In genomic region chr21:36297555-36297937, GRCh38 we compare ENCODE assay signal across 10 cellular contexts. TPM values are rescaled to one million over a fixed set of nuclear protein-coding genes. Genes with fewer than 3 reads are reported as not detected.
DNase-seq lines count a peak whose midpoint lies in the region; ATAC-seq and TF ChIP-seq lines count a peak whose summit lies in the region.
"Had no signal": no experiment of that assay in that cellular context is flagged by ENCODE, and none has a peak within 500 bp of the region (broad histone marks: within the 10 kb centered on the region; RNA-seq: fewer than 3 reads in every experiment).

No MANE protein-coding gene starts in this region.

- no peaks in the 10 kb centered on the region for H3K27me3 ChIP-seq in CD8-positive, alpha-beta memory T cell (ENCODE audit: insufficient read depth, low read length, poor library complexity, severe bottlenecking)
- H3K27me3 ChIP-seq in Loucy (ENCODE audit: insufficient read depth, low read length, poor library complexity, severe bottlenecking) (no peaks in the 10 kb centered on the region), osteoblast (ENCODE audit: insufficient read depth, low read length) (no peaks in the 10 kb centered on the region)

- peaks cover 33% of the 10 kb centered on the region for H3K4me1 ChIP-seq in CD8-positive, alpha-beta memory T cell (ENCODE audit: insufficient read depth, low read length)
- peaks cover 12% of the 10 kb centered on the region for H3K4me1 ChIP-seq in Loucy (ENCODE audit: insufficient read depth, low read length, poor library complexity, severe bottlenecking)
- no peaks in the 10 kb centered on the region for H3K4me1 ChIP-seq in osteoblast (ENCODE audit: insufficient read depth, low read length)

- H3K79me2 ChIP-seq in Loucy (ENCODE audit: insufficient read depth, low read length) (no peaks in the 10 kb centered on the region), osteoblast (ENCODE audit: insufficient read depth, low read length) (no peaks in the 10 kb centered on the region)

- peaks cover 26 to 36% (median 27%) of the 10 kb centered on the region in 3 donors for H3K4me1 Mint-ChIP-seq in CD8-positive, alpha-beta memory T cell
- peaks cover 30% of the 10 kb centered on the region for H3K4me1 Mint-ChIP-seq in central memory CD8-positive, alpha-beta T cell

- H3K4me3 Mint-ChIP-seq in CD8-positive, alpha-beta memory T cell, result peak overlapping the region; percentile 42 to 90 (median 87)
- peak overlapping the region; percentile 67 for H3K4me3 Mint-ChIP-seq in central memory CD8-positive, alpha-beta T cell

- DNase-seq in CD8-positive, alpha-beta memory T cell, result no peak
- DNase-seq in central memory CD8-positive, alpha-beta T cell (ENCODE audit: low spot score in 2 of 2), result no peak
- peak; percentile 23 for DNase-seq in osteoblast (ENCODE audit: insufficient read length, low spot score, missing footprints)
- no peak for DNase-seq in HuH-7.5 (ENCODE audit: low spot score)
- DNase-seq in CD1c-positive myeloid dendritic cell (ENCODE audit: extremely low spot score), result no peak
- DNase-seq in NCI-H524 treated with DMSO at 0.1 percent for 48 hours (lab: John Stamatoyannopoulos, UW), result no peak
- DNase-seq: NCI-H345, T1000 had no signal

- H3K9me3 Mint-ChIP-seq in CD8-positive, alpha-beta memory T cell, result no peaks in the 10 kb centered on the region
- H3K9me3 Mint-ChIP-seq in central memory CD8-positive, alpha-beta T cell, result no peaks in the 10 kb centered on the region

- H3K4me2 ChIP-seq in Loucy (ENCODE audit: low read depth, low read length, poor library complexity, severe bottlenecking) (peak overlapping the region; percentile 65), osteoblast (ENCODE audit: insufficient read depth, low read length) (no peak overlapping the region)

- no peaks in the 10 kb centered on the region for H3K27me3 Mint-ChIP-seq in CD8-positive, alpha-beta memory T cell
- H3K27me3 Mint-ChIP-seq in central memory CD8-positive, alpha-beta T cell, result no peaks in the 10 kb centered on the region

- CTCF ChIA-PET in CD8-positive, alpha-beta memory T cell (lab: Charles Lee), result interaction anchor here (0.9 to 3.9 kb wide), 5 partner anchors 9 to 55 kb away, joined by 3 to 25 read pairs (median 4); partner anchors contain the start of gene MORC3

- no peaks in the 10 kb centered on the region for H4K20me1 ChIP-seq in Loucy (ENCODE audit: insufficient read depth, low read length, poor library complexity, severe bottlenecking)
- no peaks in the 10 kb centered on the region for H4K20me1 ChIP-seq in osteoblast (ENCODE audit: insufficient read depth, low read length)

- H3F3A ChIP-seq in Loucy (ENCODE audit: low read depth), result no peaks in the 10 kb centered on the region

- TF ChIP-seq CTCF in Loucy (conservative IDR thresholded peaks at IDR 0.05; ENCODE audit: low read length) (no peak), osteoblast (IDR thresholded peaks at IDR 0.05; ENCODE audit: extremely low read depth, low read depth, low read length) (no peak)

- H3K9ac ChIP-seq in Loucy (ENCODE audit: low read depth, low read length, poor library complexity, severe bottlenecking), result peak overlapping the region; percentile 68

- H2AFZ ChIP-seq in Loucy (ENCODE audit: low read length) (peak overlapping the region; percentile 90), osteoblast (ENCODE audit: low read length) (peak overlapping the region; percentile 60)

- no peaks in the 10 kb centered on the region for H3K36me3 ChIP-seq in CD8-positive, alpha-beta memory T cell (ENCODE audit: insufficient read depth, low read length)
- H3K36me3 ChIP-seq in Loucy (ENCODE audit: insufficient read depth, low read length), result peaks cover 5% of the 10 kb centered on the region; the same call in 1 of the 2 replicates
- H3K36me3 ChIP-seq in osteoblast (ENCODE audit: insufficient read depth, low read length), result peaks cover 4% of the 10 kb centered on the region

- peaks cover 0 to 7% (median 3%) of the 10 kb centered on the region in 3 donors for H3K36me3 Mint-ChIP-seq in CD8-positive, alpha-beta memory T cell
- H3K36me3 Mint-ChIP-seq in central memory CD8-positive, alpha-beta T cell (ENCODE audit: insufficient read depth), result peaks cover 4% of the 10 kb centered on the region

- peak overlapping the region; percentile 89 to 100 (median 98) for H3K27ac Mint-ChIP-seq in CD8-positive, alpha-beta memory T cell
- H3K27ac Mint-ChIP-seq in central memory CD8-positive, alpha-beta T cell (ENCODE audit: low read depth), result peak overlapping the region; percentile 94

- peak overlapping the region; percentile 75 for H3K27ac ChIP-seq in CD8-positive, alpha-beta memory T cell (ENCODE audit: low read depth, low read length)
- no peak overlapping the region for H3K27ac ChIP-seq in osteoblast (ENCODE audit: low read depth, low read length)

- peak; percentile 1 for ATAC-seq in central memory CD8-positive, alpha-beta T cell (replicated peaks; ENCODE audit: extremely low read depth, poor library complexity, severe bottlenecking)
- ATAC-seq in HG03520 (IDR thresholded peaks at IDR 0.05; ENCODE audit: unreplicated experiment), result no peak

- H3K9me3 ChIP-seq in CD8-positive, alpha-beta memory T cell (ENCODE audit: low read length), result no peaks in the 10 kb centered on the region
- no peaks in the 10 kb centered on the region for H3K9me3 ChIP-seq in Loucy (ENCODE audit: insufficient read depth, low read depth, low read length)
- no peaks in the 10 kb centered on the region for H3K9me3 ChIP-seq in osteoblast (ENCODE audit: low read depth, low read length)

- peak overlapping the region; percentile 69 for H3K4me3 ChIP-seq in CD8-positive, alpha-beta memory T cell (ENCODE audit: low read length)
- peak overlapping the region; percentile 58 for H3K4me3 ChIP-seq in Loucy (ENCODE audit: low read length, poor library complexity, severe bottlenecking)
- H3K4me3 ChIP-seq in osteoblast (ENCODE audit: insufficient read depth, low read length), result no peak overlapping the region

- POLR2A ChIA-PET in CD8-positive, alpha-beta memory T cell (lab: Charles Lee), result interaction anchor here (0.6 to 4.5 kb wide), 5 partner anchors 9 to 38 kb away, joined by 3 to 66 read pairs (median 9); partner anchors contain the start of gene MORC3

- H3K9me2 ChIP-seq in Loucy (replicated peaks; ENCODE audit: low read depth, low read length), result no peaks in the 10 kb centered on the region

RNA-seq across cellular contexts. Expression of gene MORC3, which starts 22.5 kb away (rescaled TPM):
- 10 to 100 TPM; 19.6 to 23.0 TPM for total RNA-seq in CD8-positive, alpha-beta memory T cell
- polyA plus RNA-seq in CD8-positive, alpha-beta memory T cell, result 32.2 TPM
- 37.4 and 40.2 TPM in 2 replicates for total RNA-seq in osteoblast
